In the genomic region with DNA sequence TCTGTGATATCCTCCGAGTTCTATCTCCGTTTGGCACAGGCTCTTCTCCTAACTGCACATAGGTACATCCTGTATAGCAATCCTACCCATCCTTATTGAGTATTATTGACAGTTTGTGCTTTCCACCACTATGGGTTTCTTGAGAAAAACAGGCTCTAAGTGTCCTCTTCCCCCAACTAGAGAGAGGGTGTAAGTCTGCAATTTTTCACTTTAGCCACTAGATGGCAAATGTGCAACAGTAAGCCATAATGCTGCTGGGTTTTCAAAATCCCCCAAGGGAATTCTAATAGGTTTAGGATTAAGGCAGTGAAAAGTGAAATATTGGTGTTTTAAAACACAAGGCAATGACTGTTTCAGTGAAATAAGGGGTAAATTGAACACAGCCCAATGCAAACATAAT, we compare ENCODE assay signal across 8 cellular contexts.
DNase-seq lines count a peak whose midpoint lies in the region; ATAC-seq, FAIRE-seq and TF ChIP-seq lines count a peak whose summit lies in the region.

No MANE protein-coding gene starts in this region.

- FAIRE-seq in GM18507 (lab: Jason Lieb, UNC): peak; percentile 18

- ATAC-seq in HG02943 (IDR thresholded peaks at IDR 0.05; ENCODE audit: low read depth, unreplicated experiment): peak; percentile 95
- no peak for ATAC-seq in GM19035 (IDR thresholded peaks at IDR 0.05; ENCODE audit: unreplicated experiment)

- H3K4me1 ChIP-seq in endodermal cell (ENCODE audit: control insufficient read depth, insufficient read depth, low read length): no peaks in the 10 kb centered on the region

- peaks cover 3% of the 10 kb centered on the region for H3K4me1 Mint-ChIP-seq in endodermal cell

- H3K27ac Mint-ChIP-seq in endodermal cell: no peak overlapping the region

- H3K27ac ChIP-seq in endodermal cell (ENCODE audit: low read depth, low read length): no peak overlapping the region

- H3K4me3 ChIP-seq in endodermal cell (ENCODE audit: low read length) (no peak overlapping the region), skeletal muscle cell (ENCODE audit: low read depth, low read length) (no peak overlapping the region)

- TF ChIP-seq CTCF in endodermal cell (conservative IDR thresholded peaks at IDR 0.05): peak; percentile 91

- no peaks in the 10 kb centered on the region for H3K36me3 Mint-ChIP-seq in endodermal cell (ENCODE audit: low read depth)

- H3K27me3 ChIP-seq in endodermal cell (ENCODE audit: control insufficient read depth, insufficient read depth, low read length, poor library complexity, severe bottlenecking): no peaks in the 10 kb centered on the region

- H3K27me3 Mint-ChIP-seq in endodermal cell (ENCODE audit: insufficient read depth): no peaks in the 10 kb centered on the region

- H3K4me3 Mint-ChIP-seq in endodermal cell: no peak overlapping the region

- DNase-seq in AML-193 (lab: John Stamatoyannopoulos, UW) (peak; percentile 4 to 13), GM18507 (ENCODE audit: extremely low spot score, insufficient read length, low read depth) (no peak), NCI-H524 (lab: John Stamatoyannopoulos, UW) (peak; percentile 70 to 89), endodermal cell (no peak), skeletal muscle cell (ENCODE audit: low read depth) (peak; percentile 7), amygdala (lab: John Stamatoyannopoulos, UW) (no peak)

- H3K9me3 ChIP-seq in endodermal cell (ENCODE audit: control insufficient read depth, low read length): no peaks in the 10 kb centered on the region

- no peaks in the 10 kb centered on the region for H3K9me3 Mint-ChIP-seq in endodermal cell

- H3K9ac ChIP-seq in endodermal cell (ENCODE audit: extremely low read depth, low read length, poor library complexity, severe bottlenecking): no peak overlapping the region

- H3K36me3 ChIP-seq in endodermal cell (ENCODE audit: control insufficient read depth, insufficient read depth, low read length): no peaks in the 10 kb centered on the region

- 100% methylated on average over 1 of the region's 2 CpGs; no CpG with 5 or more reads in 1 of the 2 experiments for WGBS in endodermal cell (ENCODE audit: insufficient coverage in 1 of 2, insufficient read length in 1 of 2), 2 experiments

Comparison
In these comparisons a context has a peak if more than half of its experiments do, and no peak if none do; other contexts are left out.
1. DNase-seq: peak in AML-193 (2 of 2), NCI-H524 (2 of 2) and skeletal muscle cell (single experiment); none in GM18507 (single experiment), endodermal cell (single experiment) and amygdala (0 of 56).